Comparison of ENCODE assay signal across 20 cellular contexts in the genomic region with DNA sequence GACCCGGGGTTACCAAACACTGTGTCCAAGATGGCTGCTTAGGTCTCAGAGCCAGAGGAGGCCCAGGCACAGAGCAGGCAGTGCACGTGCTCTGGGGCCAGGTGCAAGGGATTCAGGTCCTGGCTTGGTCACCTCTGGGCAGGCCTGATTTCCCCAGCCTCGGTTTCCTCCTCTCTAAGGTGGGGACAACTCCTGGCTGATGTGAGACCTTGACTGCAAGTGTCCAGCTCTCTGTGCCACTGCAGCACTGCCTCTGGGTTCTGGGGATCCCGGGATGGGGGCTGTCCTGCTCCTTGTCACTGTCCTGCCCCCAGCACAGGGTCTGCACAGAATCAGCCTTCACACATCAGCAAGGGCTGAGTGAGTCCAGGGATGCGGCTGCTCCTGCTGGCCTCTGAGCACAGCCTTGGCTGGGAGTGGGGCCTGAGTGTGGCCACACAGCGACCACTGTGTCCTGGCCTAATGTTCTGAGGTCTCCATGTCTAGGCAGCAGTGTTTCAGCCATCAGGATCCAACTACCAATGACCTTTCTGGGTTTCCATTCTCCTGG.
DNase-seq lines count a peak whose midpoint lies in the region; ATAC-seq, FAIRE-seq and TF ChIP-seq lines count a peak whose summit lies in the region.
"Had no signal": no experiment of that assay in that cellular context is flagged by ENCODE, and none has a peak within 500 bp of the region (broad histone marks: within the 10 kb centered on the region; RNA-seq: fewer than 3 reads in every experiment).

No MANE protein-coding gene starts in this region.

- no peak overlapping the region for H3K4me2 ChIP-seq in HepG2 (ENCODE audit: low read depth, low read length)
- H3K4me2 ChIP-seq: BLaER1 treated with 17β-estradiol and CSF1 and Interleukin-3, amounts not matched to agents 10 nM and 100 nM had no signal

- POLR2A ChIA-PET in HepG2 (lab: Yijun Ruan, JAX) = interaction anchor here (1.1 kb wide), 1 partner anchor 170 kb away, joined by 3 read pairs; the partner anchor contains the start of gene HDAC4

- WGBS in HepG2 (ENCODE audit: low lambda C conversion rate) = 21% methylated on average over 5 of the region's 6 CpGs

- no peak for TF ChIP-seq RAD21 in HepG2 (CRISPR knock-in tag; IDR thresholded peaks at IDR 0.05)

- no TSS peak for BruUV-seq in HepG2 (replicated peaks; lab: Mats Ljungman, UMichigan)

- no peak for TF ChIP-seq POLR2A in HepG2 (IDR thresholded peaks at IDR 0.05; ENCODE audit: insufficient read depth in 1 of 2, low read depth in 2 of 2, low read length in 2 of 2)

- H3K4me3 ChIP-seq in HepG2 (replicated peaks in 1 of 3; ENCODE audit: insufficient read depth in 1 of 3, low read depth in 2 of 3, low read length in 3 of 3) (no peak overlapping the region), BE2C (ENCODE audit: low read depth, low read length) (no peak overlapping the region)
- H3K4me3 ChIP-seq: BLaER1 treated with 17β-estradiol and CSF1 and Interleukin-3, amounts not matched to agents 10 nM and 100 nM; GM23248 had no signal

- FAIRE-seq in HepG2 (lab: Jason Lieb, UNC) (no peak), D721Med (lab: Jason Lieb, UNC) (no peak)
- FAIRE-seq: GM12892, GM18507 had no signal

- intact Hi-C loops in HepG2 (cut with micrococcal nuclease; ENCODE audit: unreplicated experiment) = no loop called here
- intact Hi-C loops in posterior vena cava (cut with DNase I) = no loop called here

- no peak for ATAC-seq in HepG2

- H4K20me1 ChIP-seq in HepG2 (ENCODE audit: insufficient read depth, low read length) = no peaks in the 10 kb centered on the region
- H4K20me1 ChIP-seq: BLaER1 treated with 17β-estradiol and CSF1 and Interleukin-3, amounts not matched to agents 10 nM and 100 nM had no signal

- DNase-seq in activated effector memory CD4-positive, alpha-beta T cell treated with anti-CD3 and anti-CD28 coated beads, Interleukin-2, amount 50 U/mL, for 16 hours = peak; percentile 24
- DNase-seq in activated effector memory CD4-positive, alpha-beta T cell treated with Interleukin-2 at 50 U/mL for 16 hours = no peak
- DNase-seq in HepG2 (ENCODE audit: low spot score) (no peak), posterior vena cava (ENCODE audit: low spot score) (peak; percentile 72), D721Med (ENCODE audit: insufficient read length, low spot score) (no peak), MV-4-11 (lab: John Stamatoyannopoulos, UW) (no peak), BE2C (no peak), 8988T (no peak)
- DNase-seq: CD4-positive, CD25-positive, alpha-beta regulatory T cell; COR-L47; DMS153; DMS79; GDM1; GM23248; HCEC 1CT had no signal

- in situ Hi-C loops in HepG2 (cut with HindIII; ENCODE audit: extremely low pct_ligation_motif_present, low pct_unique_long_range_greater_than_20kb) = no loop called here

- H3K27me3 ChIP-seq in HepG2 (ENCODE audit: control insufficient read depth in 1 of 2, insufficient read depth in 2 of 2, low read length in 2 of 2) (peaks cover 0 to 40% of the 10 kb centered on the region in 2 experiments; a peak in 4 of 5 replicates), BE2C (peaks cover 5% of the 10 kb centered on the region; the same call in 1 of the 2 replicates)
- H3K27me3 ChIP-seq: BLaER1 treated with 17β-estradiol and CSF1 and Interleukin-3, amounts not matched to agents 10 nM and 100 nM had no signal

- H3K79me2 ChIP-seq in HepG2 (ENCODE audit: insufficient read depth, low read length) = no peaks in the 10 kb centered on the region

- H3K27ac ChIP-seq in HepG2 (ENCODE audit: extremely low read length, insufficient read depth, low read length) = no peak overlapping the region
- H3K27ac ChIP-seq: 22Rv1; BLaER1 treated with 17β-estradiol and CSF1 and Interleukin-3, amounts not matched to agents 10 nM and 100 nM; GM23248; HL-60 had no signal

- TF ChIP-seq EP300 in HepG2 (IDR thresholded peaks at IDR 0.05; ENCODE audit: low read depth in 2 of 2, low read length in 2 of 2) = no peak
- no peak for TF ChIP-seq EP300 in HepG2 (CRISPR knock-in tag; IDR thresholded peaks at IDR 0.05; ENCODE audit: borderline replicate concordance)

- TF ChIP-seq CTCF in HepG2 (CRISPR knock-in tag; IDR thresholded peaks at IDR 0.05) (no peak), D721Med (IDR thresholded peaks at IDR 0.05; ENCODE audit: insufficient read depth, missing control alignments) (no peak), BE2C (IDR thresholded peaks at IDR 0.05; ENCODE audit: low read depth, low read length) (no peak)

- CTCF ChIA-PET in HepG2 (lab: Yijun Ruan, JAX; ENCODE audit: low intra/inter-chr PET ratio, low total read pairs) = no interaction called here

- H2AFZ ChIP-seq in HepG2 (ENCODE audit: low read length) = no peak overlapping the region
- H2AFZ ChIP-seq: GM23248 had no signal

- peaks cover 3% of the 10 kb centered on the region; the same call in 1 of the 2 replicates for H3K9me3 ChIP-seq in HepG2 (ENCODE audit: low read length)
- no peaks in the 10 kb centered on the region for H3K9me3 ChIP-seq in BE2C
- H3K9me3 ChIP-seq: BLaER1 treated with 17β-estradiol and CSF1 and Interleukin-3, amounts not matched to agents 10 nM and 100 nM had no signal

- no peak overlapping the region for H3K9ac ChIP-seq in HepG2 (ENCODE audit: insufficient read depth, low read depth, low read length)
- H3K9ac ChIP-seq: BLaER1 treated with 17β-estradiol and CSF1 and Interleukin-3, amounts not matched to agents 10 nM and 100 nM; GM23248 had no signal

- peaks cover 51% of the 10 kb centered on the region for H3K4me1 ChIP-seq in HepG2 (ENCODE audit: insufficient read depth, low read length)
- H3K4me1 ChIP-seq in BE2C = no peaks in the 10 kb centered on the region

- no peaks in the 10 kb centered on the region for H3K36me3 ChIP-seq in HepG2 (replicated peaks in 1 of 2; ENCODE audit: control insufficient read depth in 1 of 2, insufficient read depth in 2 of 2, low read length in 2 of 2)
- no peaks in the 10 kb centered on the region for H3K36me3 ChIP-seq in BE2C
- H3K36me3 ChIP-seq: BLaER1 treated with 17β-estradiol and CSF1 and Interleukin-3, amounts not matched to agents 10 nM and 100 nM had no signal

TF ChIP-seq in HepG2, 621 proteins besides CTCF, POLR2A, EP300 and RAD21 (continues in another document):
- TF ChIP-seq SMARCE1 (IDR thresholded peaks at IDR 0.05; ENCODE audit: borderline replicate concordance) (no peak), RFXANK (CRISPR knock-in tag; IDR thresholded peaks at IDR 0.05) (no peak), CREM (IDR thresholded peaks at IDR 0.05) (no peak), CREM (CRISPR knock-in tag; IDR thresholded peaks at IDR 0.05) (no peak), ZBTB26 (CRISPR knock-in tag; IDR thresholded peaks at IDR 0.05; ENCODE audit: borderline replicate concordance) (no peak), ZNF747 (CRISPR knock-in tag; IDR thresholded peaks at IDR 0.05; ENCODE audit: borderline replicate concordance) (0 out of 2 replicates have a peak, but pooled peaks have one; percentile 10), KLF11 (CRISPR knock-in tag; IDR thresholded peaks at IDR 0.05) (no peak), HNF4G (IDR thresholded peaks at IDR 0.05; ENCODE audit: borderline replicate concordance, low read depth, low read length) (no peak), HNF4G (CRISPR knock-in tag; IDR thresholded peaks at IDR 0.05; ENCODE audit: borderline replicate concordance, low read depth) (no peak), HNRNPK (IDR thresholded peaks at IDR 0.05; ENCODE audit: low read depth, low read length, poor library complexity, severe bottlenecking) (no peak), HIVEP1 (CRISPR knock-in tag; IDR thresholded peaks at IDR 0.05) (no peak), KAT8 (CRISPR knock-in tag; IDR thresholded peaks at IDR 0.05) (no peak), NFKB2 (CRISPR knock-in tag; IDR thresholded peaks at IDR 0.05; ENCODE audit: borderline replicate concordance) (no peak)
- TF ChIP-seq, protein P1, sequence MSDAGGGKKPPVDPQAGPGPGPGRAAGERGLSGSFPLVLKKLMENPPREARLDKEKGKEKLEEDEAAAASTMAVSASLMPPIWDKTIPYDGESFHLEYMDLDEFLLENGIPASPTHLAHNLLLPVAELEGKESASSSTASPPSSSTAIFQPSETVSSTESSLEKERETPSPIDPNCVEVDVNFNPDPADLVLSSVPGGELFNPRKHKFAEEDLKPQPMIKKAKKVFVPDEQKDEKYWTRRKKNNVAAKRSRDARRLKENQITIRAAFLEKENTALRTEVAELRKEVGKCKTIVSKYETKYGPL (CRISPR knock-in tag; IDR thresholded peaks at IDR 0.05) = no peak
- TF ChIP-seq, protein P2, sequence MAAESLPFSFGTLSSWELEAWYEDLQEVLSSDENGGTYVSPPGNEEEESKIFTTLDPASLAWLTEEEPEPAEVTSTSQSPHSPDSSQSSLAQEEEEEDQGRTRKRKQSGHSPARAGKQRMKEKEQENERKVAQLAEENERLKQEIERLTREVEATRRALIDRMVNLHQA (CRISPR knock-in tag; IDR thresholded peaks at IDR 0.05) = no peak
- TF ChIP-seq, protein P3, sequence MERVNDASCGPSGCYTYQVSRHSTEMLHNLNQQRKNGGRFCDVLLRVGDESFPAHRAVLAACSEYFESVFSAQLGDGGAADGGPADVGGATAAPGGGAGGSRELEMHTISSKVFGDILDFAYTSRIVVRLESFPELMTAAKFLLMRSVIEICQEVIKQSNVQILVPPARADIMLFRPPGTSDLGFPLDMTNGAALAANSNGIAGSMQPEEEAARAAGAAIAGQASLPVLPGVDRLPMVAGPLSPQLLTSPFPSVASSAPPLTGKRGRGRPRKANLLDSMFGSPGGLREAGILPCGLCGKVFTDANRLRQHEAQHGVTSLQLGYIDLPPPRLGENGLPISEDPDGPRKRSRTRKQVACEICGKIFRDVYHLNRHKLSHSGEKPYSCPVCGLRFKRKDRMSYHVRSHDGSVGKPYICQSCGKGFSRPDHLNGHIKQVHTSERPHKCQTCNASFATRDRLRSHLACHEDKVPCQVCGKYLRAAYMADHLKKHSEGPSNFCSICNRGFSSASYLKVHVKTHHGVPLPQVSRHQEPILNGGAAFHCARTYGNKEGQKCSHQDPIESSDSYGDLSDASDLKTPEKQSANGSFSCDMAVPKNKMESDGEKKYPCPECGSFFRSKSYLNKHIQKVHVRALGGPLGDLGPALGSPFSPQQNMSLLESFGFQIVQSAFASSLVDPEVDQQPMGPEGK (CRISPR knock-in tag; IDR thresholded peaks at IDR 0.05) = no peak

Comparison
In these comparisons a context has a peak if more than half of its experiments do, and no peak if none do; other contexts are left out.
1. DNase-seq: peak in activated effector memory CD4-positive, alpha-beta T cell treated with anti-CD3 and anti-CD28 coated beads, Interleukin-2, amount 50 U/mL, for 16 hours (single experiment) and posterior vena cava (single experiment); none in activated effector memory CD4-positive, alpha-beta T cell treated with Interleukin-2 at 50 U/mL for 16 hours (single experiment), HepG2 (single experiment), D721Med (single experiment), MV-4-11 (single experiment), BE2C (single experiment) and 8988T (single experiment).